8 cellular contexts compared by ENCODE assay signal in the genomic region with DNA sequence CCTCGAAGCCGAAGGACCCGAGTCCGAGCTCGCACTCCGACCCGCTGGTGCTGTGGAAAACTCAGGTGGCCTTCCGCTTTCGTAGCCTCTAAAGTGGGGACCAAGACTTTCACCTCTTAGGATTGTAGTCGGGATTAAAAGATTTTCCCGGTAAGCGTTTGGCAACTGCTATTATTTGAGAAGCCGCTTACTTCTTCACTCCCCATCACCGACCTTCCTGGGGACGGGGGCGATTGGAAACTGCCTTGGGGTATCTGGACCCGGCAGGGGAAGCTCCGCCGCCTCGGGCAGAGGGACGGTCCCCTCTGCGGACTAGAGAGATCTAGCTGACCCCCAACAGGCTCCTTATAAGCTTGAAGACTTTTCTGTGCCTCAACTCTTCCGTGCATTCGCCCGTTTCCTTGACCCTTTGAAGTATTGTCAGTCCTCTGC. TPM values are rescaled to one million over a fixed set of nuclear protein-coding genes. Genes with fewer than 3 reads are reported as not detected.
DNase-seq lines count a peak whose midpoint lies in the region; ATAC-seq, FAIRE-seq and TF ChIP-seq lines count a peak whose summit lies in the region.

No MANE protein-coding gene starts in this region.

- no peaks in the 10 kb centered on the region for H4K20me1 ChIP-seq in PC-9 (ENCODE audit: insufficient read depth)

- peaks cover 8% of the 10 kb centered on the region for H3K36me3 ChIP-seq in PC-9 (ENCODE audit: low read depth)
- no peaks in the 10 kb centered on the region for H3K36me3 ChIP-seq in pancreas

- 0 out of 2 replicates have a peak overlapping the region, but pooled peaks have one; percentile 17 for H3K27ac ChIP-seq in PC-9
- peak overlapping the region; percentile 6 to 89 (median 64) for H3K27ac ChIP-seq in pancreas

- ATAC-seq in pancreas (no peak), GM19035 (IDR thresholded peaks at IDR 0.05; ENCODE audit: unreplicated experiment) (no peak)

- CTCF ChIA-PET in PC-9 (lab: Charles Lee) = no interaction called here

- no peak for FAIRE-seq in pancreas (lab: Jason Lieb, UNC)

- H3K79me2 ChIP-seq in PC-9 (ENCODE audit: low read depth) = peaks cover 53% of the 10 kb centered on the region

- H3K27me3 ChIP-seq in PC-9 (ENCODE audit: insufficient read depth, low read depth) (no peaks in the 10 kb centered on the region), pancreas (no peaks in the 10 kb centered on the region)

- POLR2A ChIA-PET in PC-9 (lab: Charles Lee; ENCODE audit: unreplicated experiment) = interaction anchor here (0.6 to 1.1 kb wide), 3 partner anchors 14 to 287 kb away, joined by 3 to 5 read pairs (median 4); no protein-coding TSS in a partner anchor

- BruUV-seq in PC-9 (replicated peaks; lab: Mats Ljungman, UMichigan) = no TSS peak

- peaks cover 73% of the 10 kb centered on the region for H3K4me1 ChIP-seq in PC-9 (replicated peaks; ENCODE audit: insufficient read depth)
- H3K4me1 ChIP-seq in pancreas = peaks cover 0 to 39% (median 16%) of the 10 kb centered on the region in 3 donors

- no peaks in the 10 kb centered on the region for H3K9me3 ChIP-seq in PC-9 (ENCODE audit: insufficient read depth, low read depth)
- H3K9me3 ChIP-seq in pancreas = no peaks in the 10 kb centered on the region

- H3K4me3 ChIP-seq in PC-9 (peak overlapping the region; percentile 89), epithelial cell of proximal tubule (ENCODE audit: low read depth, low read length) (peak overlapping the region; percentile 94), pancreas (peak overlapping the region; percentile 59 to 98 (median 91))

- intact Hi-C loops in PC-9 (cut with micrococcal nuclease; ENCODE audit: unreplicated experiment) (no loop called here), pancreas (cut with DNase I) (no loop called here)

- no peaks in the 10 kb centered on the region for H3K9me2 ChIP-seq in PC-9 (ENCODE audit: insufficient read depth)

- TF ChIP-seq CTCF in GM10266 (IDR thresholded peaks at IDR 0.05; ENCODE audit: control insufficient read depth, insufficient read depth, low read depth, missing control alignments) = no peak
- no peak for TF ChIP-seq CTCF in PC-9 (conservative IDR thresholded peaks at IDR 0.05)
- no peak for TF ChIP-seq CTCF in epithelial cell of proximal tubule (conservative IDR thresholded peaks at IDR 0.05; ENCODE audit: low read depth, low read length)
- no peak for TF ChIP-seq CTCF in pancreas (IDR thresholded peaks at IDR 0.05)

- peak overlapping the region; percentile 80 for H2AFZ ChIP-seq in PC-9

- peak overlapping the region; percentile 97 for H3K4me2 ChIP-seq in PC-9

- DNase-seq in GM10266 (ENCODE audit: extremely low spot score) (peak; percentile 22), PC-9 (no peak), epithelial cell of proximal tubule (ENCODE audit: low read depth) (no peak), pancreas (no peak), NK-92 (lab: John Stamatoyannopoulos, UW; ENCODE audit: unreplicated experiment) (no peak), T1000 (lab: John Stamatoyannopoulos, UW) (no peak), COR-L47 (lab: John Stamatoyannopoulos, UW) (no peak)

- WGBS in pancreas, 2 donors = 1 to 2% methylated on average over 25 of the region's 25 CpGs

- H3F3A ChIP-seq in PC-9 (ENCODE audit: insufficient read depth, low read depth) = peaks cover 46% of the 10 kb centered on the region

RNA-seq across cellular contexts. Expression of a gene that starts 0.7 kb away (rescaled TPM):
- total RNA-seq in PC-9 (2021) (34.1 and 38.7 TPM in 2 replicates), epithelial cell of proximal tubule (19.0 and 29.4 TPM in 2 replicates), pancreas (10 to 100 TPM in 2 of 6 donors, 1 to 10 TPM in 4; 5.9 to 18.2 (median 8.5) TPM)
- polyA plus RNA-seq in pancreas = 10 to 100 TPM in 1 of 2 donors, 1 to 10 TPM in 1; 6.4 to 10.2 TPM

RNA-seq across cellular contexts. Expression of a gene that starts 17.4 kb away (rescaled TPM):
- 29.5 and 37.0 TPM in 2 replicates for total RNA-seq in PC-9 (2021)
- total RNA-seq in epithelial cell of proximal tubule = 11.8 and 18.7 TPM in 2 replicates
- 10 to 100 TPM in 5 of 6 donors, 1 to 10 TPM in 1; 7.6 to 14.1 (median 12.5) TPM for total RNA-seq in pancreas
- polyA plus RNA-seq in pancreas = 1 to 10 TPM; 5.0 to 7.0 TPM
